15 cellular contexts compared by ENCODE assay signal in the genomic region with DNA sequence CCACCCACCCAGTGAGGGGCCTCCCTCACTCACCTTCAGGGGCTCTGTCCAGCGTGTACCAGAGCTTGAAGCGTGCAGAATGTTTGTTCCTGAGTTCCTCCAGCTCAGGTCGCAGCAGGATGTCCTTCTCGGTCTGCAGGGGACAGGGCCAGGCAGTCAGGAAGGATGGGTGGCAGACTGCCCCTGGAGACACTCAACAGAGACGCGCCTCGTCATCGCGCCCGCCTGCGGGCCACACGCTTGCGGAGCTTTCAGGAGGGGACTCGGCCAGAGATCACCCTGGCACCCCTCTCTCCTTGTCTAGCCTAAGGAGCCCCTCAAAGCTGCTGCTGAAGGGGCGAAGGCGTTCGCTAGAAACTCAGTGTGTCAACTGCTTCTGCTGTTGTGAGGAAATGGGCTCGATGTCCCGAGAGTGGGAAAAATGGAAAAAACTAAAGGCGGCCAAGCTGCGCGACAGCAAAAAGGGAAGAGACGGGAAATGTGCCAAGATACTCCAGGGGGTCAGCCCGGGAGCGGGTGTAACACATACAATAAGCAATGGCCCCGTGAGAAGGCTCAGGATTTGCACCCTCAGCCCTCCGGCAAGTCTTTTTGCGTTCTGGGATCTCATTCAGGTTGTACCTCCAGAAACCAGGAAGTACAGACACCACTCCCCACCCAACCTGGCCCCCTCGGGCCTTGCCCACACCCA. TPM values are rescaled to one million over a fixed set of nuclear protein-coding genes. Genes with fewer than 3 reads are reported as not detected.
DNase-seq lines count a peak whose midpoint lies in the region; ATAC-seq and TF ChIP-seq lines count a peak whose summit lies in the region.
"Had no signal": no experiment of that assay in that cellular context is flagged by ENCODE, and none has a peak within 500 bp of the region (broad histone marks: within the 10 kb centered on the region; RNA-seq: fewer than 3 reads in every experiment).

No MANE protein-coding gene starts in this region.

- H3K9ac ChIP-seq in BLaER1 treated with 17β-estradiol and CSF1 and Interleukin-3, amounts not matched to agents 10 nM and 100 nM = peak overlapping the region in 7 of 11 experiments; percentile 21 to 56 (median 42); a peak in 12 of 22 replicates
- no peak overlapping the region for H3K9ac ChIP-seq in MM.1S (ENCODE audit: low read length)

- TF ChIP-seq EP300 in sigmoid colon (IDR thresholded peaks at IDR 0.05) = no peak

- H3K36me3 ChIP-seq in BLaER1 treated with 17β-estradiol and CSF1 and Interleukin-3, amounts not matched to agents 10 nM and 100 nM = peaks cover 38 to 67% (median 55%) of the 10 kb centered on the region in 11 experiments
- H3K36me3 ChIP-seq in MM.1S (replicated peaks; ENCODE audit: insufficient read depth, low read length) = no peaks in the 10 kb centered on the region
- peaks cover 26 to 81% (median 52%) of the 10 kb centered on the region in 4 donors for H3K36me3 ChIP-seq in sigmoid colon
- H3K36me3 ChIP-seq in HAP-1 (replicated peaks) = peaks cover 28% of the 10 kb centered on the region

- WGBS in sigmoid colon, 2 donors = 80 to 85% methylated on average over 29 of the region's 29 CpGs

- TF ChIP-seq CTCF in MM.1S (IDR thresholded peaks at IDR 0.05; ENCODE audit: low read length) (no peak), dorsolateral prefrontal cortex (IDR thresholded peaks at IDR 0.05 in 54 of 56, conservative IDR thresholded peaks at IDR 0.05 in 2 of 56; ENCODE audit: low read depth in 1 of 56, partially characterized antibody in 56 of 56) (no peak), sigmoid colon (IDR thresholded peaks at IDR 0.05) (no peak)

- H2AFZ ChIP-seq in MM.1S (ENCODE audit: low read length) = no peak overlapping the region

- H3K4me2 ChIP-seq in BLaER1 treated with 17β-estradiol and CSF1 and Interleukin-3, amounts not matched to agents 10 nM and 100 nM = peak overlapping the region; percentile 72 to 95 (median 86)
- peak overlapping the region; percentile 77; the same call in 1 of the 2 replicates for H3K4me2 ChIP-seq in MM.1S (ENCODE audit: low read depth, low read length)

- DNase-seq in MM.1S (no peak), dorsolateral prefrontal cortex (peak in 1 of 10 donors; percentile 30), sigmoid colon (no peak), NCI-H128 (lab: John Stamatoyannopoulos, UW; ENCODE audit: unreplicated experiment) (no peak), HAP-1 (ENCODE audit: low spot score in 2 of 2) (no peak), DMS79 treated with DMSO at 0.1 percent for 48 hours (lab: John Stamatoyannopoulos, UW) (no peak)
- DNase-seq: activated CD8-positive, alpha-beta memory T cell treated with anti-CD3 and anti-CD28 coated beads, Interleukin-2, amount 10 ng/mL, durations not matched to agents 7 days and 5 days; amniotic stem cell; cerebellar nuclear complex; NCI-H1417 treated with DMSO at 0.1 percent for 48 hours; stimulated activated CD4-positive, alpha-beta T cell treated with anti-CD3 and anti-CD28 coated beads, Interleukin-2, amount 100 ng/mL, for 24 hours had no signal

- no peaks in the 10 kb centered on the region for H3K9me2 ChIP-seq in MM.1S (replicated peaks; ENCODE audit: insufficient read depth, low read length)

- H3K4me1 ChIP-seq in BLaER1 treated with 17β-estradiol and CSF1 and Interleukin-3, amounts not matched to agents 10 nM and 100 nM = peaks cover 44 to 60% (median 48%) of the 10 kb centered on the region in 10 experiments
- H3K4me1 ChIP-seq in MM.1S (ENCODE audit: low read length) (peaks cover 21% of the 10 kb centered on the region), sigmoid colon (peaks cover 0 to 41% (median 27%) of the 10 kb centered on the region in 4 donors), HAP-1 (no peaks in the 10 kb centered on the region)

- peaks cover 12% of the 10 kb centered on the region for H3F3A ChIP-seq in MM.1S (ENCODE audit: insufficient read depth, low read length)

- intact Hi-C loops in dorsolateral prefrontal cortex (cut with DNase I) (no loop called here), sigmoid colon (cut with DNase I) (loop anchor here (5.0 kb wide), 1 partner anchor 233 kb away; the partner anchor contains the start of gene ARFGAP3)

- ATAC-seq in HG02870 (IDR thresholded peaks at IDR 0.05; ENCODE audit: unreplicated experiment) = no peak
- ATAC-seq: activated CD8-positive, alpha-beta memory T cell treated with anti-CD3 and anti-CD28 coated beads, Interleukin-2, amount 10 ng/mL, durations not matched to agents 7 days and 5 days; sciatic nerve had no signal

- no peak overlapping the region for H3K4me3 ChIP-seq in BLaER1 treated with 17β-estradiol and CSF1 and Interleukin-3, amounts not matched to agents 10 nM and 100 nM
- H3K4me3 ChIP-seq in MM.1S (ENCODE audit: low read length) (no peak overlapping the region), dorsolateral prefrontal cortex (no peak overlapping the region), sigmoid colon (no peak overlapping the region), HAP-1 (no peak overlapping the region)

- H4K20me1 ChIP-seq in BLaER1 treated with 17β-estradiol and CSF1 and Interleukin-3, amounts not matched to agents 10 nM and 100 nM = peaks cover 21 to 99% (median 29%) of the 10 kb centered on the region in 11 experiments; a peak in 21 of 22 replicates
- no peaks in the 10 kb centered on the region for H4K20me1 ChIP-seq in MM.1S (ENCODE audit: insufficient read depth, low read length)

- in situ Hi-C loops in HAP-1 (cut with MboI; ENCODE audit: low sequenced_read_pairs) = loop anchor here (5.0 kb wide), 1 partner anchor 198 kb away; no protein-coding TSS in a partner anchor

- no peak for TF ChIP-seq POLR2A in sigmoid colon (IDR thresholded peaks at IDR 0.05)

- H3K79me2 ChIP-seq in MM.1S (ENCODE audit: low read length) = no peaks in the 10 kb centered on the region

- no peaks in the 10 kb centered on the region for H3K9me3 ChIP-seq in BLaER1 treated with 17β-estradiol and CSF1 and Interleukin-3, amounts not matched to agents 10 nM and 100 nM (replicated peaks in 1 of 11)
- H3K9me3 ChIP-seq in MM.1S (replicated peaks; ENCODE audit: insufficient read depth, low read length) (no peaks in the 10 kb centered on the region), sigmoid colon (no peaks in the 10 kb centered on the region), HAP-1 (no peaks in the 10 kb centered on the region)

- H3K27me3 ChIP-seq in BLaER1 treated with 17β-estradiol and CSF1 and Interleukin-3, amounts not matched to agents 10 nM and 100 nM = no peaks in the 10 kb centered on the region
- H3K27me3 ChIP-seq in MM.1S (replicated peaks; ENCODE audit: insufficient read depth, low read length) = no peaks in the 10 kb centered on the region
- H3K27me3 ChIP-seq in dorsolateral prefrontal cortex = no peaks in the 10 kb centered on the region
- no peaks in the 10 kb centered on the region for H3K27me3 ChIP-seq in sigmoid colon
- H3K27me3 ChIP-seq in HAP-1 (ENCODE audit: low read depth) = no peaks in the 10 kb centered on the region

- H3K27ac ChIP-seq in BLaER1 treated with 17β-estradiol and CSF1 and Interleukin-3, amounts not matched to agents 10 nM and 100 nM = peak overlapping the region in 9 of 11 experiments; percentile 19 to 70 (median 45); a peak in 13 of 22 replicates
- peak overlapping the region; percentile 43; the same call in 1 of the 2 replicates for H3K27ac ChIP-seq in MM.1S (ENCODE audit: low read length)
- H3K27ac ChIP-seq in dorsolateral prefrontal cortex = peak overlapping the region in 32 of 59 donors; percentile 0 to 75 (median 44)
- peak overlapping the region in 3 of 4 donors; percentile 31 to 75 (median 46) for H3K27ac ChIP-seq in sigmoid colon

RNA-seq across cellular contexts. Expression of gene POLDIP3, which starts 9.2 kb away (rescaled TPM):
- 10 to 100 TPM; 47.0 to 95.5 (median 65.3) TPM for total RNA-seq in dorsolateral prefrontal cortex
- 10 to 100 TPM; 30.2 to 41.4 (median 34.5) TPM for total RNA-seq in sigmoid colon
- polyA plus RNA-seq in sigmoid colon = 10 to 100 TPM; 25.8 to 45.9 (median 29.6) TPM

RNA-seq across cellular contexts. Expression of gene ATP5MGL, which starts 16.5 kb away (rescaled TPM):
- total RNA-seq in dorsolateral prefrontal cortex (1 to 10 TPM in 62 of 120 experiments, under 1 TPM in 31, not detected in 27; 0.65 to 6.3 (median 1.3) TPM), sigmoid colon (under 1 TPM in 1 of 4 donors, not detected in 3; 0.66 TPM)
- polyA plus RNA-seq in sigmoid colon = under 1 TPM in 1 of 3 donors, not detected in 2; 0.25 TPM
- total RNA-seq: LHCN-M2 had no signal

RNA-seq across cellular contexts. Expression of gene CYB5R3, which starts 25.3 kb away (rescaled TPM):
- total RNA-seq in dorsolateral prefrontal cortex (100 to 1,000 TPM in 119 of 120 experiments, 10 to 100 TPM in 1; 85.4 to 229 (median 131) TPM), sigmoid colon (100 to 1,000 TPM in 2 of 4 donors, 10 to 100 TPM in 2; 71.5 to 156 (median 88.6) TPM)
- 100 to 1,000 TPM in 1 of 3 donors, 10 to 100 TPM in 2; 44.9 to 158 (median 78.7) TPM for polyA plus RNA-seq in sigmoid colon
